ENCODE assay signal across 22 cellular contexts in genomic region chr7:19248681-19249080, GRCh38.
DNase-seq lines count a peak whose midpoint lies in the region; ATAC-seq, FAIRE-seq and TF ChIP-seq lines count a peak whose summit lies in the region.
"Had no signal": no experiment of that assay in that cellular context is flagged by ENCODE, and none has a peak within 500 bp of the region (broad histone marks: within the 10 kb centered on the region; RNA-seq: fewer than 3 reads in every experiment).

No MANE protein-coding gene starts in this region.

- POLR2A ChIA-PET in WTC11 (lab: Charles Lee) = no interaction called here
- POLR2A ChIA-PET in naive thymus-derived CD4-positive, alpha-beta T cell (lab: Charles Lee) = no interaction called here

- ATAC-seq in WTC11 = no peak
- no peak for ATAC-seq in naive thymus-derived CD4-positive, alpha-beta T cell
- ATAC-seq: GM23338 had no signal

- no peaks in the 10 kb centered on the region for H3K36me3 ChIP-seq in skeletal muscle satellite cell (ENCODE audit: insufficient read depth, low read length)
- no peaks in the 10 kb centered on the region for H3K36me3 ChIP-seq in naive thymus-derived CD4-positive, alpha-beta T cell (ENCODE audit: control insufficient read depth in 2 of 3, insufficient read depth in 3 of 3, low read length in 3 of 3)
- H3K36me3 ChIP-seq: neutrophil, thoracic aorta had no signal

- no peak for TF ChIP-seq POLR2A in H54 (IDR thresholded peaks at IDR 0.05; ENCODE audit: low read depth, low read length)

- intact Hi-C loops in naive thymus-derived CD4-positive, alpha-beta T cell (cut with micrococcal nuclease) = no loop called here

- H3K4me3 ChIP-seq in skeletal muscle satellite cell (ENCODE audit: low read length) = peak overlapping the region; percentile 32
- H3K4me3 ChIP-seq in naive thymus-derived CD4-positive, alpha-beta T cell (ENCODE audit: low read length) = no peak overlapping the region
- H3K4me3 ChIP-seq: GM23338, thoracic aorta had no signal

- H3K4me2 ChIP-seq in skeletal muscle satellite cell (ENCODE audit: low read length) = peak overlapping the region; percentile 60
- H3K4me2 ChIP-seq: GM23338 had no signal

- H3K27ac ChIP-seq in naive thymus-derived CD4-positive, alpha-beta T cell (ENCODE audit: low read depth, low read length) = no peak overlapping the region
- H3K27ac ChIP-seq: epithelial cell of prostate, HL-60, neutrophil, thoracic aorta had no signal

- TF ChIP-seq CTCF in WTC11 (IDR thresholded peaks at IDR 0.05) = no peak

- CTCF ChIA-PET in WTC11 (lab: Charles Lee) = no interaction called here
- CTCF ChIA-PET in naive thymus-derived CD4-positive, alpha-beta T cell (lab: Charles Lee) = no interaction called here

- peak overlapping the region; percentile 36; the same call in 1 of the 2 replicates for H3K27ac Mint-ChIP-seq in WTC11
- no peak overlapping the region for H3K27ac Mint-ChIP-seq in immature natural killer cell
- H3K27ac Mint-ChIP-seq in naive thymus-derived CD4-positive, alpha-beta T cell = no peak overlapping the region
- H3K27ac Mint-ChIP-seq: activated CD4-positive, alpha-beta memory T cell treated with anti-CD3 and anti-CD28 coated beads, Interleukin-2, amount 10 ng/mL, durations not matched to agents 7 days and 5 days; GM23338; IgD-negative memory B cell had no signal

- no peaks in the 10 kb centered on the region for H3K27me3 ChIP-seq in skeletal muscle satellite cell (ENCODE audit: control insufficient read depth, insufficient read depth, low read length)
- H3K27me3 ChIP-seq in naive thymus-derived CD4-positive, alpha-beta T cell (ENCODE audit: control insufficient read depth in 2 of 2, insufficient read depth in 2 of 2, low read length in 2 of 2) = no peaks in the 10 kb centered on the region
- H3K27me3 ChIP-seq: neutrophil had no signal

- peak; percentile 88 for FAIRE-seq in H54 (lab: Jason Lieb, UNC)

- H3K27me3 Mint-ChIP-seq in WTC11 (ENCODE audit: low read depth) = no peaks in the 10 kb centered on the region
- H3K27me3 Mint-ChIP-seq in immature natural killer cell (ENCODE audit: low read depth in 3 of 3) = peaks cover 0 to 2% (median 0%) of the 10 kb centered on the region in 3 donors
- no peaks in the 10 kb centered on the region for H3K27me3 Mint-ChIP-seq in naive thymus-derived CD4-positive, alpha-beta T cell
- H3K27me3 Mint-ChIP-seq: activated CD4-positive, alpha-beta memory T cell treated with anti-CD3 and anti-CD28 coated beads, Interleukin-2, amount 10 ng/mL, durations not matched to agents 7 days and 5 days; IgD-negative memory B cell had no signal

- H3K9me3 ChIP-seq in skeletal muscle satellite cell (replicated peaks; ENCODE audit: low read length) = no peaks in the 10 kb centered on the region
- H3K9me3 ChIP-seq in naive thymus-derived CD4-positive, alpha-beta T cell (ENCODE audit: control insufficient read depth in 2 of 3, low read length in 3 of 3) = no peaks in the 10 kb centered on the region
- H3K9me3 ChIP-seq: neutrophil, thoracic aorta had no signal

- peak overlapping the region; percentile 55 for H3K9ac ChIP-seq in skeletal muscle satellite cell (ENCODE audit: low read depth, low read length)

- DNase-seq in H54 (ENCODE audit: insufficient read length, low spot score) = no peak
- no peak for DNase-seq in WTC11 (ENCODE audit: low spot score)
- peak; percentile 42 for DNase-seq in fibroblast of peridontal ligament (ENCODE audit: extremely low read depth)
- DNase-seq in immature natural killer cell = no peak
- DNase-seq in naive thymus-derived CD4-positive, alpha-beta T cell = no peak
- DNase-seq in GF-D8 (lab: John Stamatoyannopoulos, UW) = no peak
- DNase-seq: activated CD4-positive, alpha-beta memory T cell treated with anti-CD3 and anti-CD28 coated beads, Interleukin-2, amount 10 ng/mL, durations not matched to agents 7 days and 5 days; activated effector memory CD4-positive, alpha-beta T cell treated with anti-CD3 and anti-CD28 coated beads, Interleukin-2, amount 50 U/mL, for 16 hours; central memory CD4-positive, alpha-beta T cell; DMS79; mammary epithelial cell; NCI-H1417 treated with DMSO at 0.1 percent for 48 hours; stimulated activated CD4-positive, alpha-beta T cell treated with anti-CD3 and anti-CD28 coated beads, Interleukin-2, amount 100 ng/mL, for 48 hours; stimulated activated naive CD4-positive, alpha-beta T cell treated with Interleukin-2 at 50 U/mL for 16 hours; SW 1271 had no signal

- H3K36me3 Mint-ChIP-seq in WTC11 (no peaks in the 10 kb centered on the region), immature natural killer cell (no peaks in the 10 kb centered on the region)
- no peaks in the 10 kb centered on the region for H3K36me3 Mint-ChIP-seq in naive thymus-derived CD4-positive, alpha-beta T cell
- H3K36me3 Mint-ChIP-seq: IgD-negative memory B cell had no signal

- H3K4me3 Mint-ChIP-seq in WTC11 (no peak overlapping the region), immature natural killer cell (no peak overlapping the region)
- H3K4me3 Mint-ChIP-seq in naive thymus-derived CD4-positive, alpha-beta T cell = no peak overlapping the region
- H3K4me3 Mint-ChIP-seq: activated CD4-positive, alpha-beta memory T cell treated with anti-CD3 and anti-CD28 coated beads, Interleukin-2, amount 10 ng/mL, durations not matched to agents 7 days and 5 days; GM23338; IgD-negative memory B cell had no signal

- peaks cover 24% of the 10 kb centered on the region for H3K4me1 ChIP-seq in skeletal muscle satellite cell (ENCODE audit: control insufficient read depth, insufficient read depth, low read length)
- H3K4me1 ChIP-seq in naive thymus-derived CD4-positive, alpha-beta T cell (ENCODE audit: control insufficient read depth in 2 of 2, insufficient read depth in 2 of 2, low read length in 2 of 2) = no peaks in the 10 kb centered on the region

- H3K9me3 Mint-ChIP-seq in WTC11 (peaks cover 7% of the 10 kb centered on the region; the same call in 1 of the 2 replicates), immature natural killer cell (peaks cover 0 to 4% (median 0%) of the 10 kb centered on the region in 6 donors)
- H3K9me3 Mint-ChIP-seq in naive thymus-derived CD4-positive, alpha-beta T cell = peaks cover 0 to 11% (median 0%) of the 10 kb centered on the region in 11 donors
- H3K9me3 Mint-ChIP-seq: activated CD4-positive, alpha-beta memory T cell treated with anti-CD3 and anti-CD28 coated beads, Interleukin-2, amount 10 ng/mL, durations not matched to agents 7 days and 5 days; GM23338; IgD-negative memory B cell had no signal

- H3K4me1 Mint-ChIP-seq in WTC11 = no peaks in the 10 kb centered on the region
- H3K4me1 Mint-ChIP-seq in immature natural killer cell = no peaks in the 10 kb centered on the region
- no peaks in the 10 kb centered on the region for H3K4me1 Mint-ChIP-seq in naive thymus-derived CD4-positive, alpha-beta T cell
- H3K4me1 Mint-ChIP-seq: activated CD4-positive, alpha-beta memory T cell treated with anti-CD3 and anti-CD28 coated beads, Interleukin-2, amount 10 ng/mL, durations not matched to agents 7 days and 5 days; GM23338; IgD-negative memory B cell had no signal

TF ChIP-seq in WTC11, 78 proteins besides CTCF, POLR2A, EP300 and RAD21 (continues in another document):
- TF ChIP-seq ZNF121 (CRISPR knock-in tag; IDR thresholded peaks at IDR 0.05) (no peak), RORB (CRISPR knock-in tag; IDR thresholded peaks at IDR 0.05) (no peak), ZNF317 (CRISPR knock-in tag; IDR thresholded peaks at IDR 0.05; ENCODE audit: borderline replicate concordance, low read depth) (no peak), ZBTB21 (CRISPR knock-in tag; IDR thresholded peaks at IDR 0.05; ENCODE audit: borderline replicate concordance) (no peak), MYBL2 (CRISPR knock-in tag; IDR thresholded peaks at IDR 0.05) (no peak), CREB1 (CRISPR knock-in tag; IDR thresholded peaks at IDR 0.05) (no peak), GTF2I (CRISPR knock-in tag; conservative IDR thresholded peaks at IDR 0.05) (no peak), ATF1 (CRISPR knock-in tag; IDR thresholded peaks at IDR 0.05) (no peak), NR3C1 (CRISPR knock-in tag; conservative IDR thresholded peaks at IDR 0.05; ENCODE audit: low read depth) (no peak)
- TF ChIP-seq, protein P1, sequence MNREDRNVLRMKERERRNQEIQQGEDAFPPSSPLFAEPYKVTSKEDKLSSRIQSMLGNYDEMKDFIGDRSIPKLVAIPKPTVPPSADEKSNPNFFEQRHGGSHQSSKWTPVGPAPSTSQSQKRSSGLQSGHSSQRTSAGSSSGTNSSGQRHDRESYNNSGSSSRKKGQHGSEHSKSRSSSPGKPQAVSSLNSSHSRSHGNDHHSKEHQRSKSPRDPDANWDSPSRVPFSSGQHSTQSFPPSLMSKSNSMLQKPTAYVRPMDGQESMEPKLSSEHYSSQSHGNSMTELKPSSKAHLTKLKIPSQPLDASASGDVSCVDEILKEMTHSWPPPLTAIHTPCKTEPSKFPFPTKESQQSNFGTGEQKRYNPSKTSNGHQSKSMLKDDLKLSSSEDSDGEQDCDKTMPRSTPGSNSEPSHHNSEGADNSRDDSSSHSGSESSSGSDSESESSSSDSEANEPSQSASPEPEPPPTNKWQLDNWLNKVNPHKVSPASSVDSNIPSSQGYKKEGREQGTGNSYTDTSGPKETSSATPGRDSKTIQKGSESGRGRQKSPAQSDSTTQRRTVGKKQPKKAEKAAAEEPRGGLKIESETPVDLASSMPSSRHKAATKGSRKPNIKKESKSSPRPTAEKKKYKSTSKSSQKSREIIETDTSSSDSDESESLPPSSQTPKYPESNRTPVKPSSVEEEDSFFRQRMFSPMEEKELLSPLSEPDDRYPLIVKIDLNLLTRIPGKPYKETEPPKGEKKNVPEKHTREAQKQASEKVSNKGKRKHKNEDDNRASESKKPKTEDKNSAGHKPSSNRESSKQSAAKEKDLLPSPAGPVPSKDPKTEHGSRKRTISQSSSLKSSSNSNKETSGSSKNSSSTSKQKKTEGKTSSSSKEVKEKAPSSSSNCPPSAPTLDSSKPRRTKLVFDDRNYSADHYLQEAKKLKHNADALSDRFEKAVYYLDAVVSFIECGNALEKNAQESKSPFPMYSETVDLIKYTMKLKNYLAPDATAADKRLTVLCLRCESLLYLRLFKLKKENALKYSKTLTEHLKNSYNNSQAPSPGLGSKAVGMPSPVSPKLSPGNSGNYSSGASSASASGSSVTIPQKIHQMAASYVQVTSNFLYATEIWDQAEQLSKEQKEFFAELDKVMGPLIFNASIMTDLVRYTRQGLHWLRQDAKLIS (CRISPR knock-in tag; IDR thresholded peaks at IDR 0.05; ENCODE audit: borderline replicate concordance) = no peak
